9 cellular contexts compared by ENCODE assay signal in the genomic region with DNA sequence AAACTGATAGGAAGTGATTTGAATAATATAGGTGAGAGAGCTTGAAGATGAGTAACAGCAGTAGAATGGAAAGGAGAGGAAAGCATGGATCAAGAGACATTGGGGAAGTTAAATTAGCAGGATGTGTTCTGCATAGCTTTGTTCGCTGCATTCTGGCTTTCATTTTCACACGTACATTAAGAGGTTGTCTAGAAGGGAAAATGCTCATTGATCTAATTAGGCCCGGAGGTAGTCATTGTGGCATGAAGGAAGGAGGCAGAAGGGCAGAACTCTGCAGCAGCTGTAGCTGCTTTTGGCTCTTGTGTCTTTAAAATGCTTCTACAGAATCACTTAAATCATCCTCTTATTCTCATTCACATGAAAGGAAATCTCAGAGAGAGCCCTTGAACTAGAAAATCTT. TPM values are rescaled to one million over a fixed set of nuclear protein-coding genes. Genes with fewer than 3 reads are reported as not detected.
A peak's percentile ranks its signal among the peaks of the same experiment; 100 is the strongest.
DNase-seq lines count a peak whose midpoint lies in the region; ATAC-seq, FAIRE-seq and TF ChIP-seq lines count a peak whose summit lies in the region.
"Had no signal": no experiment of that assay in that cellular context is flagged by ENCODE, and none has a peak within 500 bp of the region (broad histone marks: within the 10 kb centered on the region; RNA-seq: fewer than 3 reads in every experiment).

No MANE protein-coding gene starts in this region.

- H3F3A ChIP-seq in MM.1S (ENCODE audit: insufficient read depth, low read length), result peaks cover 10% of the 10 kb centered on the region; the same call in 1 of the 2 replicates

- dilution Hi-C loops in endothelial cell of umbilical vein (cut with MboI; ENCODE audit: extremely low pct_ligation_motif_present, low sequenced_read_pairs), result loop anchor here (25.0 kb wide), 1 partner anchor 352 kb away; no protein-coding TSS in a partner anchor

- H3K4me2 ChIP-seq in MM.1S (ENCODE audit: low read depth, low read length), result peak overlapping the region; percentile 42
- H3K4me2 ChIP-seq in endothelial cell of umbilical vein (ENCODE audit: insufficient read depth, low read length), result peak overlapping the region; percentile 31

- H4K20me1 ChIP-seq in MM.1S (ENCODE audit: insufficient read depth, low read length) (no peaks in the 10 kb centered on the region), endothelial cell of umbilical vein (replicated peaks; ENCODE audit: control insufficient read depth, extremely low read depth, insufficient read depth, low read length) (no peaks in the 10 kb centered on the region)

- no peaks in the 10 kb centered on the region for H3K36me3 ChIP-seq in MM.1S (replicated peaks; ENCODE audit: insufficient read depth, low read length)
- H3K36me3 ChIP-seq in endothelial cell of umbilical vein (ENCODE audit: control insufficient read depth in 2 of 2, extremely low read depth in 1 of 2, insufficient read depth in 2 of 2, low read length in 2 of 2), result no peaks in the 10 kb centered on the region

- H3K9me1 ChIP-seq in endothelial cell of umbilical vein (replicated peaks; ENCODE audit: control insufficient read depth, extremely low read depth, insufficient read depth, low read length), result no peaks in the 10 kb centered on the region

- peak overlapping the region; percentile 69 for H2AFZ ChIP-seq in MM.1S (ENCODE audit: low read length)
- peak overlapping the region; percentile 28 for H2AFZ ChIP-seq in endothelial cell of umbilical vein (ENCODE audit: low read depth, low read length)

- H3K4me3 ChIP-seq in GM12865 (ENCODE audit: low read depth, low read length), result no peak overlapping the region
- peak overlapping the region; percentile 26 for H3K4me3 ChIP-seq in MM.1S (ENCODE audit: low read length)
- no peak overlapping the region for H3K4me3 ChIP-seq in endothelial cell of umbilical vein (replicated peaks in 1 of 3; ENCODE audit: insufficient read depth in 1 of 3, low read depth in 1 of 3, low read length in 3 of 3)
- H3K4me3 ChIP-seq: lung had no signal

- intact Hi-C loops in endothelial cell of umbilical vein (cut with micrococcal nuclease), result no loop called here

- DNase-seq in GM12865 (ENCODE audit: low read depth) (peak; percentile 43), MM.1S (peak; percentile 71), endothelial cell of umbilical vein (ENCODE audit: low read depth, low spot score) (peak; percentile 28), SIG-M5 (lab: John Stamatoyannopoulos, UW) (no peak), iPS-NIHi11 (ENCODE audit: low spot score) (no peak)
- DNase-seq in stimulated activated naive CD4-positive, alpha-beta T cell (lab: John Stamatoyannopoulos, UW), result no peak

- H3K27ac ChIP-seq in MM.1S (ENCODE audit: low read length) (peak overlapping the region; percentile 38; the same call in 1 of the 2 replicates), endothelial cell of umbilical vein (ENCODE audit: insufficient read depth, low read depth, low read length) (no peak overlapping the region)

- ATAC-seq in GM21423 (IDR thresholded peaks at IDR 0.05; ENCODE audit: unreplicated experiment) (peak; percentile 83), esophagus mucosa (no peak)

- BruUV-seq in endothelial cell of umbilical vein (replicated peaks; lab: Mats Ljungman, UMichigan), result no TSS peak

- FAIRE-seq in endothelial cell of umbilical vein (lab: Jason Lieb, UNC), result peak; percentile 53

- CTCF ChIA-PET in endothelial cell of umbilical vein (lab: Charles Lee), result interaction anchor here (0.6 to 4.0 kb wide), 8 partner anchors 10 to 380 kb away, joined by 3 to 39 read pairs (median 6); no protein-coding TSS in a partner anchor

- H3K9ac ChIP-seq in MM.1S (ENCODE audit: low read length), result peak overlapping the region; percentile 3; the same call in 1 of the 2 replicates
- H3K9ac ChIP-seq in endothelial cell of umbilical vein (replicated peaks; ENCODE audit: extremely low read depth, insufficient read depth, low read length), result no peak overlapping the region

- no peak for TF ChIP-seq POLR2A in endothelial cell of umbilical vein (IDR thresholded peaks at IDR 0.05; ENCODE audit: low read depth, low read length)

- H3K27me3 ChIP-seq in MM.1S (replicated peaks; ENCODE audit: insufficient read depth, low read length) (no peaks in the 10 kb centered on the region), endothelial cell of umbilical vein (ENCODE audit: control insufficient read depth in 2 of 2, insufficient read depth in 2 of 2, low read length in 2 of 2) (no peaks in the 10 kb centered on the region)

- TF ChIP-seq CTCF in GM12865 (IDR thresholded peaks at IDR 0.05; ENCODE audit: insufficient read depth, low read depth, low read length, missing control alignments), result no peak
- TF ChIP-seq CTCF in MM.1S (IDR thresholded peaks at IDR 0.05; ENCODE audit: low read length), result no peak
- TF ChIP-seq CTCF in endothelial cell of umbilical vein (IDR thresholded peaks at IDR 0.05; ENCODE audit: extremely low read depth in 1 of 2, insufficient read depth in 1 of 2, low read depth in 1 of 2, low read length in 2 of 2), result no peak

- POLR2A ChIA-PET in endothelial cell of umbilical vein (lab: Charles Lee), result no interaction called here

- H3K9me3 ChIP-seq in MM.1S (replicated peaks; ENCODE audit: insufficient read depth, low read length) (no peaks in the 10 kb centered on the region), endothelial cell of umbilical vein (replicated peaks; ENCODE audit: control insufficient read depth, insufficient read depth, low read length) (no peaks in the 10 kb centered on the region)

- H3K4me1 ChIP-seq in MM.1S (ENCODE audit: low read length) (peaks cover 11% of the 10 kb centered on the region), endothelial cell of umbilical vein (ENCODE audit: control insufficient read depth, extremely low read depth, insufficient read depth, low read length) (peaks cover 7% of the 10 kb centered on the region)

- no peaks in the 10 kb centered on the region for H3K79me2 ChIP-seq in MM.1S (ENCODE audit: low read length)
- H3K79me2 ChIP-seq in endothelial cell of umbilical vein (ENCODE audit: control insufficient read depth, insufficient read depth, low read length), result no peaks in the 10 kb centered on the region

- no peaks in the 10 kb centered on the region for H3K9me2 ChIP-seq in MM.1S (replicated peaks; ENCODE audit: insufficient read depth, low read length)

TF ChIP-seq in endothelial cell of umbilical vein, 7 proteins besides CTCF, POLR2A, EP300 and RAD21:
- TF ChIP-seq MYC (IDR thresholded peaks at IDR 0.05; ENCODE audit: low read depth, low read length), result no peak
- TF ChIP-seq JUN (IDR thresholded peaks at IDR 0.05; ENCODE audit: borderline replicate concordance, insufficient read depth, insufficient read length, low read depth), result no peak

RNA-seq across cellular contexts. Expression of a gene that starts 40.3 kb away (rescaled TPM):
- total RNA-seq in endothelial cell of umbilical vein (11.7 TPM in 1 of 2 replicates, not detected in the other), esophagus mucosa (0.56 TPM)
- 0.05 and 0.21 TPM in 2 replicates for polyA plus RNA-seq in endothelial cell of umbilical vein
- 0.03 and 0.10 TPM in 2 replicates for polyA plus RNA-seq in endothelial cell of umbilical vein (2011; cell fraction: cytosol; rRNA removed)
- not detected in 2 replicates for polyA plus RNA-seq in endothelial cell of umbilical vein (2011; cell fraction: nucleus; rRNA removed)
- 0.16 and 0.28 TPM in 2 replicates for polyA plus RNA-seq in endothelial cell of umbilical vein (2012)
- not detected in 2 replicates for polyA minus RNA-seq in endothelial cell of umbilical vein
- not detected for polyA minus RNA-seq in endothelial cell of umbilical vein (2011; cell fraction: cytosol; rRNA and poly(A)+ RNA removed)
- 0.14 TPM in 1 of 2 replicates, not detected in the other for polyA minus RNA-seq in endothelial cell of umbilical vein (2011; cell fraction: nucleus; rRNA and poly(A)+ RNA removed)

Comparison
In these comparisons a context has a peak if more than half of its experiments do, and no peak if none do; other contexts are left out.
1. DNase-seq: peak in GM12865 (single experiment), MM.1S (single experiment) and endothelial cell of umbilical vein (single experiment); none in stimulated activated naive CD4-positive, alpha-beta T cell (0 of 6), SIG-M5 (single experiment) and iPS-NIHi11 (single experiment).